25 cellular contexts compared by ENCODE assay signal in genomic region chr1:156452863-156453262, GRCh38.
"Had no signal": no experiment of that assay in that cellular context is flagged by ENCODE, and none has a peak within 500 bp of the region (broad histone marks: within the 10 kb centered on the region; RNA-seq: fewer than 3 reads in every experiment).

No MANE protein-coding gene starts in this region.

- H3K27ac ChIP-seq: breast epithelium, dorsolateral prefrontal cortex, left lung, neural progenitor cell, transverse colon had no signal

- H3K4me3 ChIP-seq: breast epithelium, dorsolateral prefrontal cortex, left lung, lung, neural progenitor cell, right lobe of liver, transverse colon had no signal

- H3K36me3 ChIP-seq: breast epithelium, left lung, neural progenitor cell, right lobe of liver, transverse colon had no signal

- H2AFZ ChIP-seq: neural progenitor cell had no signal

- DNase-seq: activated CD4-positive, alpha-beta memory T cell treated with anti-CD3 and anti-CD28 coated beads for 36 hours; activated CD4-positive, alpha-beta T cell treated with anti-CD3 and anti-CD28 coated beads for 36 hours; activated effector memory CD4-positive, alpha-beta T cell treated with Interleukin-2 at 50 U/mL for 16 hours; activated naive CD4-positive, alpha-beta T cell treated with anti-CD3 and anti-CD28 coated beads for 36 hours; activated naive CD8-positive, alpha-beta T cell treated with anti-CD3 and anti-CD28 coated beads, Interleukin-2, amount 10 ng/mL, durations not matched to agents 7 days and 5 days; activated T-cell treated with anti-CD3 and anti-CD28 coated beads, Interleukin-2, amount 50 U/mL, for 72 hours; amniotic stem cell; dorsolateral prefrontal cortex; effector memory CD8-positive, alpha-beta T cell; foreskin melanocyte; hippocampal formation; kidney glomerular epithelial cell; left lung; naive B cell; right lobe of liver; stimulated activated CD4-positive, alpha-beta T cell treated with anti-CD3 and anti-CD28 coated beads, Interleukin-2, amount 100 ng/mL, for 48 hours; stimulated activated CD8-positive, alpha-beta memory T cell treated with anti-CD3 and anti-CD28 coated beads, Interleukin-4, amount 100 ng/mL, for 48 hours; stimulated activated naive B cell treated with anti-CD40 and anti-IgM and Interleukin-4, amounts not matched to agents 10 μg/mL and 1 μg/mL and 100 μg/mL, for 72 hours; transverse colon had no signal

- H3K27ac Mint-ChIP-seq: activated CD4-positive, alpha-beta memory T cell treated with anti-CD3 and anti-CD28 coated beads for 36 hours; activated CD4-positive, alpha-beta T cell treated with anti-CD3 and anti-CD28 coated beads for 36 hours; activated naive CD4-positive, alpha-beta T cell treated with anti-CD3 and anti-CD28 coated beads for 36 hours; activated naive CD8-positive, alpha-beta T cell treated with anti-CD3 and anti-CD28 coated beads, Interleukin-2, amount 10 ng/mL, durations not matched to agents 7 days and 5 days; activated T-cell treated with anti-CD3 and anti-CD28 coated beads, Interleukin-2, amount 50 U/mL, for 72 hours; effector memory CD8-positive, alpha-beta T cell; naive B cell; neural progenitor cell; stimulated activated naive B cell treated with anti-CD40 and anti-IgM and Interleukin-4, amounts not matched to agents 10 μg/mL and 1 μg/mL and 100 μg/mL, for 72 hours; WTC11 had no signal

- H3K4me3 Mint-ChIP-seq: activated CD4-positive, alpha-beta memory T cell treated with anti-CD3 and anti-CD28 coated beads for 36 hours; activated CD4-positive, alpha-beta T cell treated with anti-CD3 and anti-CD28 coated beads for 36 hours; activated naive CD4-positive, alpha-beta T cell treated with anti-CD3 and anti-CD28 coated beads for 36 hours; activated naive CD8-positive, alpha-beta T cell treated with anti-CD3 and anti-CD28 coated beads, Interleukin-2, amount 10 ng/mL, durations not matched to agents 7 days and 5 days; activated T-cell treated with anti-CD3 and anti-CD28 coated beads, Interleukin-2, amount 50 U/mL, for 72 hours; central memory CD8-positive, alpha-beta T cell; effector memory CD8-positive, alpha-beta T cell; naive B cell; neural progenitor cell; stimulated activated naive B cell treated with anti-CD40 and anti-IgM and Interleukin-4, amounts not matched to agents 10 μg/mL and 1 μg/mL and 100 μg/mL, for 72 hours; WTC11 had no signal

- ATAC-seq: activated CD4-positive, alpha-beta T cell treated with anti-CD3 and anti-CD28 coated beads for 36 hours; activated T-cell treated with anti-CD3 and anti-CD28 coated beads, Interleukin-2, amount 50 U/mL, for 72 hours; effector memory CD8-positive, alpha-beta T cell; esophagus mucosa; left lung; right lobe of liver; stimulated activated naive B cell treated with anti-CD40 and anti-IgM and Interleukin-4, amounts not matched to agents 10 μg/mL and 1 μg/mL and 100 μg/mL, for 72 hours; WTC11 had no signal

- H3K36me3 Mint-ChIP-seq: activated CD4-positive, alpha-beta memory T cell treated with anti-CD3 and anti-CD28 coated beads for 36 hours; activated naive CD8-positive, alpha-beta T cell treated with anti-CD3 and anti-CD28 coated beads, Interleukin-2, amount 10 ng/mL, durations not matched to agents 7 days and 5 days; naive B cell; neural progenitor cell; stimulated activated naive B cell treated with anti-CD40 and anti-IgM and Interleukin-4, amounts not matched to agents 10 μg/mL and 1 μg/mL and 100 μg/mL, for 72 hours; WTC11 had no signal

- H3K9ac ChIP-seq: neural progenitor cell had no signal

- H3K27me3 ChIP-seq: breast epithelium, dorsolateral prefrontal cortex, right lobe of liver, transverse colon had no signal

- H3K4me2 ChIP-seq: neural progenitor cell had no signal

- H3K4me1 ChIP-seq: breast epithelium, neural progenitor cell had no signal

- H3K9me3 Mint-ChIP-seq: activated CD4-positive, alpha-beta memory T cell treated with anti-CD3 and anti-CD28 coated beads for 36 hours; activated naive CD4-positive, alpha-beta T cell treated with anti-CD3 and anti-CD28 coated beads for 36 hours; activated naive CD8-positive, alpha-beta T cell treated with anti-CD3 and anti-CD28 coated beads, Interleukin-2, amount 10 ng/mL, durations not matched to agents 7 days and 5 days; activated T-cell treated with anti-CD3 and anti-CD28 coated beads, Interleukin-2, amount 50 U/mL, for 72 hours; central memory CD8-positive, alpha-beta T cell; effector memory CD8-positive, alpha-beta T cell; naive B cell; neural progenitor cell; stimulated activated naive B cell treated with anti-CD40 and anti-IgM and Interleukin-4, amounts not matched to agents 10 μg/mL and 1 μg/mL and 100 μg/mL, for 72 hours; WTC11 had no signal

- H3K27me3 Mint-ChIP-seq: central memory CD8-positive, alpha-beta T cell; effector memory CD8-positive, alpha-beta T cell had no signal

- H3K9me3 ChIP-seq: breast epithelium, left lung, right lobe of liver, transverse colon had no signal
